In the genomic region with DNA sequence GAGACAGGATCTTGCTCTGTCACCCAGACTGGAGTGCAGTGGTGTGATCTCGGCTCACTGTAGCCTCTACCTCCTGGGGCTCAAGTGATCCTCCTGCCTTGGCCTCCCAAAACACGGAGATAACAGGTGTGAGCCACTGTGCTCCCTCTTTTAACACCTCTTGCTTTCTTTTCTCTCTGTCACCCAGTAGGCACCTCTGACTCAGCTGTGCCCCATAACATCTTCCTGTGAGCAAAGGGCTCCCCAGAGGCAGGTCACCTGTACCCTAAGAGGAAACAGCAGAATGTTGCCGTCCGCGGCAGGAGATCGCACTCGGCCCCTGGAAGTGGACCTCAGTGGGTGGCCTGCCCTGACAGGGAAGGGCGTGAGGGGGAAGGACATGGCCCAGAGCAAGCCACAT, we compare ENCODE assay signal across 9 cellular contexts. TPM values are rescaled to one million over a fixed set of nuclear protein-coding genes. Genes with fewer than 3 reads are reported as not detected.
DNase-seq lines count a peak whose midpoint lies in the region; ATAC-seq and TF ChIP-seq lines count a peak whose summit lies in the region.
"Had no signal": no experiment of that assay in that cellular context is flagged by ENCODE, and none has a peak within 500 bp of the region (broad histone marks: within the 10 kb centered on the region; RNA-seq: fewer than 3 reads in every experiment).

No MANE protein-coding gene starts in this region.

- no peaks in the 10 kb centered on the region for H3K9me3 ChIP-seq in CD4-positive, alpha-beta T cell (ENCODE audit: control insufficient read depth, low read length)
- no peaks in the 10 kb centered on the region for H3K9me3 ChIP-seq in neural progenitor cell (ENCODE audit: low read depth)

- H2AFZ ChIP-seq in neural progenitor cell (replicated peaks): no peak overlapping the region

- intact Hi-C loops in CD4-positive, alpha-beta T cell (cut with DNase I, micrococcal nuclease): loop anchor here (2.0 to 5.0 kb wide), 2 partner anchors 33 to 34 kb away; partner anchors contain the start of gene SLX4 (in 2 of the 2)
- intact Hi-C loops in activated naive CD4-positive, alpha-beta T cell treated with anti-CD3 and anti-CD28 coated beads for 36 hours (cut with micrococcal nuclease): loop anchor here (1.0 to 5.0 kb wide), 5 partner anchors 33 to 426 kb away; partner anchors contain the start of genes CLUAP1 and SLX4

- no peaks in the 10 kb centered on the region for H3K36me3 ChIP-seq in neural progenitor cell

- no peaks in the 10 kb centered on the region for H3K4me1 ChIP-seq in neural progenitor cell

- H3K9ac ChIP-seq in neural progenitor cell: no peak overlapping the region

- H3F3A ChIP-seq in neural progenitor cell (ENCODE audit: low read depth): no peaks in the 10 kb centered on the region

- DNase-seq in CD4-positive, alpha-beta T cell: peak in 8 of 10 experiments; percentile 17 to 56 (median 29)
- DNase-seq in T-helper 2 cell treated with Interferon-gamma antibody and Interleukin-4, amounts not matched to agents 5 μg/mL and 100 μg/mL, for 36 hours (ENCODE audit: low spot score): peak; percentile 36
- DNase-seq in activated naive CD4-positive, alpha-beta T cell treated with anti-CD3 and anti-CD28 coated beads for 36 hours: peak; percentile 77
- no peak for DNase-seq in neural progenitor cell (ENCODE audit: low spot score)
- DNase-seq in NCI-H1694 (lab: John Stamatoyannopoulos, UW): no peak
- no peak for DNase-seq in DMS53 treated with DMSO at 0.1 percent for 48 hours (lab: John Stamatoyannopoulos, UW; ENCODE audit: unreplicated experiment)
- DNase-seq in SW 1271 (lab: John Stamatoyannopoulos, UW): no peak

- H3K27ac Mint-ChIP-seq in CD4-positive, alpha-beta T cell: peak overlapping the region; percentile 95
- peak overlapping the region; percentile 98 for H3K27ac Mint-ChIP-seq in T-helper 2 cell treated with Interferon-gamma antibody and Interleukin-4, amounts not matched to agents 5 μg/mL and 100 μg/mL, for 36 hours
- H3K27ac Mint-ChIP-seq in activated naive CD4-positive, alpha-beta T cell treated with anti-CD3 and anti-CD28 coated beads for 36 hours: peak overlapping the region; percentile 78
- H3K27ac Mint-ChIP-seq in neural progenitor cell: peak overlapping the region; percentile 27

- peak overlapping the region; percentile 98 for H3K4me3 Mint-ChIP-seq in CD4-positive, alpha-beta T cell
- peak overlapping the region; percentile 100 for H3K4me3 Mint-ChIP-seq in T-helper 2 cell treated with Interferon-gamma antibody and Interleukin-4, amounts not matched to agents 5 μg/mL and 100 μg/mL, for 36 hours
- peak overlapping the region; percentile 95 for H3K4me3 Mint-ChIP-seq in activated naive CD4-positive, alpha-beta T cell treated with anti-CD3 and anti-CD28 coated beads for 36 hours
- H3K4me3 Mint-ChIP-seq in neural progenitor cell: peak overlapping the region; percentile 72

- no peak for TF ChIP-seq CTCF in CD4-positive, alpha-beta T cell (IDR thresholded peaks at IDR 0.05)
- no peak for TF ChIP-seq CTCF in neural progenitor cell (IDR thresholded peaks at IDR 0.05)

- no peaks in the 10 kb centered on the region for H4K20me1 ChIP-seq in neural progenitor cell (ENCODE audit: low read depth)

- POLR2A ChIA-PET in CD4-positive, alpha-beta T cell (lab: Charles Lee): interaction anchor here (0.9 kb wide), 1 partner anchor 419 kb away, joined by 3 read pairs; no protein-coding TSS in a partner anchor

- no peaks in the 10 kb centered on the region for H3K27me3 ChIP-seq in CD4-positive, alpha-beta T cell (ENCODE audit: control insufficient read depth, insufficient read depth, low read length)
- H3K27me3 ChIP-seq in neural progenitor cell: no peaks in the 10 kb centered on the region

- no peaks in the 10 kb centered on the region for H3K9me3 Mint-ChIP-seq in CD4-positive, alpha-beta T cell
- H3K9me3 Mint-ChIP-seq in T-helper 2 cell treated with Interferon-gamma antibody and Interleukin-4, amounts not matched to agents 5 μg/mL and 100 μg/mL, for 36 hours: no peaks in the 10 kb centered on the region
- no peaks in the 10 kb centered on the region for H3K9me3 Mint-ChIP-seq in activated naive CD4-positive, alpha-beta T cell treated with anti-CD3 and anti-CD28 coated beads for 36 hours
- no peaks in the 10 kb centered on the region for H3K9me3 Mint-ChIP-seq in neural progenitor cell

- H3K27me3 Mint-ChIP-seq in CD4-positive, alpha-beta T cell: no peaks in the 10 kb centered on the region
- no peaks in the 10 kb centered on the region for H3K27me3 Mint-ChIP-seq in T-helper 2 cell treated with Interferon-gamma antibody and Interleukin-4, amounts not matched to agents 5 μg/mL and 100 μg/mL, for 36 hours (ENCODE audit: low read depth)
- H3K27me3 Mint-ChIP-seq in activated naive CD4-positive, alpha-beta T cell treated with anti-CD3 and anti-CD28 coated beads for 36 hours (ENCODE audit: low read depth): no peaks in the 10 kb centered on the region
- no peaks in the 10 kb centered on the region for H3K27me3 Mint-ChIP-seq in neural progenitor cell (ENCODE audit: insufficient read depth, low read depth)

- no peak overlapping the region for H3K4me3 ChIP-seq in neural progenitor cell

- peak; percentile 40 for ATAC-seq in CD4-positive, alpha-beta T cell (ENCODE audit: poor library complexity)
- no peak for ATAC-seq in GM21825 (IDR thresholded peaks at IDR 0.05; ENCODE audit: unreplicated experiment)

- H3K27ac ChIP-seq in CD4-positive, alpha-beta T cell (ENCODE audit: low read depth, low read length): peak overlapping the region; percentile 87
- H3K27ac ChIP-seq in neural progenitor cell: no peak overlapping the region
- H3K27ac ChIP-seq: epithelial cell of prostate had no signal

- H3K4me1 Mint-ChIP-seq in CD4-positive, alpha-beta T cell (ENCODE audit: low read depth): peaks cover 66% of the 10 kb centered on the region
- H3K4me1 Mint-ChIP-seq in T-helper 2 cell treated with Interferon-gamma antibody and Interleukin-4, amounts not matched to agents 5 μg/mL and 100 μg/mL, for 36 hours (ENCODE audit: low read depth): peaks cover 39% of the 10 kb centered on the region
- H3K4me1 Mint-ChIP-seq in activated naive CD4-positive, alpha-beta T cell treated with anti-CD3 and anti-CD28 coated beads for 36 hours (ENCODE audit: low read depth): peaks cover 45% of the 10 kb centered on the region
- H3K4me1 Mint-ChIP-seq in neural progenitor cell: peaks cover 20% of the 10 kb centered on the region

- peaks cover 38% of the 10 kb centered on the region for H3K36me3 Mint-ChIP-seq in CD4-positive, alpha-beta T cell (ENCODE audit: low read depth)
- peaks cover 31% of the 10 kb centered on the region for H3K36me3 Mint-ChIP-seq in T-helper 2 cell treated with Interferon-gamma antibody and Interleukin-4, amounts not matched to agents 5 μg/mL and 100 μg/mL, for 36 hours (ENCODE audit: low read depth)
- H3K36me3 Mint-ChIP-seq in activated naive CD4-positive, alpha-beta T cell treated with anti-CD3 and anti-CD28 coated beads for 36 hours (ENCODE audit: low read depth): peaks cover 7% of the 10 kb centered on the region
- peaks cover 2% of the 10 kb centered on the region for H3K36me3 Mint-ChIP-seq in neural progenitor cell

- CTCF ChIA-PET in CD4-positive, alpha-beta T cell (lab: Charles Lee): no interaction called here
- CTCF ChIA-PET in activated naive CD4-positive, alpha-beta T cell treated with anti-CD3 and anti-CD28 coated beads for 36 hours (lab: Charles Lee): no interaction called here

- H3K79me2 ChIP-seq in neural progenitor cell (ENCODE audit: low read depth): no peaks in the 10 kb centered on the region

- H3K4me2 ChIP-seq in neural progenitor cell: no peak overlapping the region

RNA-seq across cellular contexts. Expression of gene NLRC3, which starts 0.9 kb away (rescaled TPM):
- total RNA-seq in CD4-positive, alpha-beta T cell: 10 to 100 TPM; 50.4 to 51.5 TPM
- 10 to 100 TPM; 14.4 TPM for total RNA-seq in activated naive CD4-positive, alpha-beta T cell treated with anti-CD3 and anti-CD28 coated beads for 36 hours
- total RNA-seq in neural progenitor cell (ENCODE audit: low replicate concordance): 0.25 TPM in 1 of 2 replicates, not detected in the other

RNA-seq across cellular contexts. Expression of gene SLX4, which starts 33.3 kb away (rescaled TPM):
- 1 to 10 TPM; 5.1 to 5.2 TPM for total RNA-seq in CD4-positive, alpha-beta T cell
- 10 to 100 TPM; 14.0 to 14.1 TPM for total RNA-seq in activated naive CD4-positive, alpha-beta T cell treated with anti-CD3 and anti-CD28 coated beads for 36 hours
- 7.7 and 13.0 TPM in 2 replicates for total RNA-seq in neural progenitor cell (ENCODE audit: low replicate concordance)

Comparison
In these comparisons a context has a peak if more than half of its experiments do, and no peak if none do; other contexts are left out.
1. DNase-seq: peak in CD4-positive, alpha-beta T cell (8 of 10), T-helper 2 cell treated with Interferon-gamma antibody and Interleukin-4, amounts not matched to agents 5 μg/mL and 100 μg/mL, for 36 hours (single experiment) and activated naive CD4-positive, alpha-beta T cell treated with anti-CD3 and anti-CD28 coated beads for 36 hours (single experiment); none in neural progenitor cell (single experiment), NCI-H1694 (single experiment), DMS53 treated with DMSO at 0.1 percent for 48 hours (single experiment) and SW 1271 (0 of 2).
2. H3K27ac Mint-ChIP-seq: peak in every context shown above with its lines; median percentile 98 in T-helper 2 cell treated with Interferon-gamma antibody and Interleukin-4, amounts not matched to agents 5 μg/mL and 100 μg/mL, for 36 hours; 95 in CD4-positive, alpha-beta T cell; 78 in activated naive CD4-positive, alpha-beta T cell treated with anti-CD3 and anti-CD28 coated beads for 36 hours; 27 in neural progenitor cell.
3. RNA of gene NLRC3, which starts 0.9 kb away (total RNA-seq): 50.4 to 51.5 TPM in CD4-positive, alpha-beta T cell and 14.4 TPM in activated naive CD4-positive, alpha-beta T cell treated with anti-CD3 and anti-CD28 coated beads for 36 hours; 0.25 TPM in neural progenitor cell; every median in the first group is over 10 times any median in the second.
4. Peak in every context shown above with its lines, with median percentiles within 50 percentile points of each other: H3K4me3 Mint-ChIP-seq.